1 cellular context compared by ENCODE assay signal in the genomic region with DNA sequence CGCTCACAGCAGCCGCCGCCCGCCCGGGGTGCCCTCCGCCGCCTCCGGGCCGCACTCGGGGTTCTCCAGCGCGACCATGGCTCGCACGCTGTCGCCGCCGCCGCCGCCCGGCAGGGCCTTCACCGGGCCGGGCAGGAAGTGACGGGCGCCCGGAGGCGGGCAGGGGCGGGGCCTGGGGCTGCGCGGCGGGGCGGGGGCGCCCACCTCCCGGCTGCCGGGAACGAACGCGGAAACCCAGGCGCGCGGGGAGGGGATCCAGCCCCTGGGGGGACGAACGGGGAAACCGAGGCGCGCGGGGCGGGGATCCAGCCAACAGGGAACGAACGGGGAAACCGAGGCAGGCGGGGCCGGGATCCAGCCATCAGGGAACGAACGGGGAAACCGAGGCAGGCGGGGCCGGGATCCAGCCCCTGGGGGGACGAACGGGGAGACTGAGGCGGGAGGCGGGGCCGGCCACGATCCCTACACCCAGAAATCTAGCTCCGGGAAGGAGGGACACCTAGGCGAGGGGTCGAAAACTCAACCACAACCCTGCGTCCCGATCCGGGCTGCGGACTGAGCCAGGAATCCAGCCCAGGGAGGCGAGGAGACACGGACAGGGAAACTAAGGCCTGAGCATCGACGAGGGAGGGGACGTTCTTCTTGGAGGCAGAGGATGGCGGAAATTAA.
TF ChIP-seq lines count a peak whose summit lies in the region.

A gene (minus strand): TSS at position 140 of the 669 bp plus-strand sequence. CDS start 62 bp downstream, at position 78.

TF ChIP-seq in HepG2, 621 proteins besides CTCF, POLR2A, EP300 and RAD21 (continued from another document and continues in another):
- TF ChIP-seq, protein P1, sequence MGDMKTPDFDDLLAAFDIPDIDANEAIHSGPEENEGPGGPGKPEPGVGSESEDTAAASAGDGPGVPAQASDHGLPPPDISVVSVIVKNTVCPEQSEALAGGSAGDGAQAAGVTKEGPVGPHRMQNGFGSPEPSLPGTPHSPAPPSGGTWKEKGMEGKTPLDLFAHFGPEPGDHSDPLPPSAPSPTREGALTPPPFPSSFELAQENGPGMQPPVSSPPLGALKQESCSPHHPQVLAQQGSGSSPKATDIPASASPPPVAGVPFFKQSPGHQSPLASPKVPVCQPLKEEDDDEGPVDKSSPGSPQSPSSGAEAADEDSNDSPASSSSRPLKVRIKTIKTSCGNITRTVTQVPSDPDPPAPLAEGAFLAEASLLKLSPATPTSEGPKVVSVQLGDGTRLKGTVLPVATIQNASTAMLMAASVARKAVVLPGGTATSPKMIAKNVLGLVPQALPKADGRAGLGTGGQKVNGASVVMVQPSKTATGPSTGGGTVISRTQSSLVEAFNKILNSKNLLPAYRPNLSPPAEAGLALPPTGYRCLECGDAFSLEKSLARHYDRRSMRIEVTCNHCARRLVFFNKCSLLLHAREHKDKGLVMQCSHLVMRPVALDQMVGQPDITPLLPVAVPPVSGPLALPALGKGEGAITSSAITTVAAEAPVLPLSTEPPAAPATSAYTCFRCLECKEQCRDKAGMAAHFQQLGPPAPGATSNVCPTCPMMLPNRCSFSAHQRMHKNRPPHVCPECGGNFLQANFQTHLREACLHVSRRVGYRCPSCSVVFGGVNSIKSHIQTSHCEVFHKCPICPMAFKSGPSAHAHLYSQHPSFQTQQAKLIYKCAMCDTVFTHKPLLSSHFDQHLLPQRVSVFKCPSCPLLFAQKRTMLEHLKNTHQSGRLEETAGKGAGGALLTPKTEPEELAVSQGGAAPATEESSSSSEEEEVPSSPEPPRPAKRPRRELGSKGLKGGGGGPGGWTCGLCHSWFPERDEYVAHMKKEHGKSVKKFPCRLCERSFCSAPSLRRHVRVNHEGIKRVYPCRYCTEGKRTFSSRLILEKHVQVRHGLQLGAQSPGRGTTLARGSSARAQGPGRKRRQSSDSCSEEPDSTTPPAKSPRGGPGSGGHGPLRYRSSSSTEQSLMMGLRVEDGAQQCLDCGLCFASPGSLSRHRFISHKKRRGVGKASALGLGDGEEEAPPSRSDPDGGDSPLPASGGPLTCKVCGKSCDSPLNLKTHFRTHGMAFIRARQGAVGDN (CRISPR knock-in tag; IDR thresholded peaks at IDR 0.05): peak; percentile 63
- TF ChIP-seq ZBTB1 (CRISPR knock-in tag; IDR thresholded peaks at IDR 0.05; ENCODE audit: borderline replicate concordance) (no peak), ZNF44 (CRISPR knock-in tag; IDR thresholded peaks at IDR 0.05) (no peak), JUND (CRISPR knock-in tag; IDR thresholded peaks at IDR 0.05) (no peak), ZMAT3 (CRISPR knock-in tag; conservative IDR thresholded peaks at IDR 0.05) (peak; percentile 71; the same call in 1 of the 2 replicates), SP1 (IDR thresholded peaks at IDR 0.05) (no peak), SP1 (CRISPR knock-in tag; IDR thresholded peaks at IDR 0.05) (peak; percentile 45; the same call in 1 of the 2 replicates), ZNF10 (CRISPR knock-in tag; IDR thresholded peaks at IDR 0.05; ENCODE audit: borderline replicate concordance, low read depth) (no peak), ZNF329 (CRISPR knock-in tag; IDR thresholded peaks at IDR 0.05; ENCODE audit: low read depth) (0 out of 2 replicates have a peak, but pooled peaks have one; percentile 32), XRCC5 (optimal IDR thresholded peaks at IDR 0.05; ENCODE audit: low read length) (peak; percentile 10), PCBP1 (IDR thresholded peaks at IDR 0.05; ENCODE audit: borderline replicate concordance, low read depth, low read length) (no peak), ZNF558 (CRISPR knock-in tag; IDR thresholded peaks at IDR 0.05; ENCODE audit: borderline replicate concordance) (no peak), ZNF879 (CRISPR knock-in tag; IDR thresholded peaks at IDR 0.05) (peak; percentile 60; the same call in 1 of the 2 replicates), RXRB (CRISPR knock-in tag; IDR thresholded peaks at IDR 0.05; ENCODE audit: borderline replicate concordance) (no peak), ZNF343 (CRISPR knock-in tag; IDR thresholded peaks at IDR 0.05) (0 out of 2 replicates have a peak, but pooled peaks have one; percentile 20), SAP130 (CRISPR knock-in tag; IDR thresholded peaks at IDR 0.05; ENCODE audit: low read depth) (peak; percentile 60), ZNF607 (CRISPR knock-in tag; IDR thresholded peaks at IDR 0.05; ENCODE audit: borderline replicate concordance) (no peak; the same call in 1 of the 2 replicates), ZSCAN9 (CRISPR knock-in tag; IDR thresholded peaks at IDR 0.05; ENCODE audit: borderline replicate concordance) (no peak), RELA (CRISPR knock-in tag; IDR thresholded peaks at IDR 0.05) (no peak), ZBTB3 (CRISPR knock-in tag; IDR thresholded peaks at IDR 0.05; ENCODE audit: borderline replicate concordance, low read depth) (no peak), ZSCAN20 (CRISPR knock-in tag; IDR thresholded peaks at IDR 0.05; ENCODE audit: borderline replicate concordance) (no peak), CENPT (CRISPR knock-in tag; IDR thresholded peaks at IDR 0.05; ENCODE audit: low read depth) (no peak), ZBTB38 (CRISPR knock-in tag; IDR thresholded peaks at IDR 0.05) (no peak), RARA (CRISPR knock-in tag; IDR thresholded peaks at IDR 0.05) (no peak), ZFP1 (CRISPR knock-in tag; IDR thresholded peaks at IDR 0.05) (no peak), SNAI1 (CRISPR knock-in tag; IDR thresholded peaks at IDR 0.05; ENCODE audit: borderline replicate concordance) (no peak), ZNF619 (CRISPR knock-in tag; IDR thresholded peaks at IDR 0.05) (no peak), RBM22 (optimal IDR thresholded peaks at IDR 0.05; ENCODE audit: low read length) (no peak), PTBP1 (IDR thresholded peaks at IDR 0.05; ENCODE audit: low read depth, low read length, poor library complexity, severe bottlenecking) (no peak), ZNF256 (CRISPR knock-in tag; conservative IDR thresholded peaks at IDR 0.05) (no peak)
- TF ChIP-seq, protein P2, sequence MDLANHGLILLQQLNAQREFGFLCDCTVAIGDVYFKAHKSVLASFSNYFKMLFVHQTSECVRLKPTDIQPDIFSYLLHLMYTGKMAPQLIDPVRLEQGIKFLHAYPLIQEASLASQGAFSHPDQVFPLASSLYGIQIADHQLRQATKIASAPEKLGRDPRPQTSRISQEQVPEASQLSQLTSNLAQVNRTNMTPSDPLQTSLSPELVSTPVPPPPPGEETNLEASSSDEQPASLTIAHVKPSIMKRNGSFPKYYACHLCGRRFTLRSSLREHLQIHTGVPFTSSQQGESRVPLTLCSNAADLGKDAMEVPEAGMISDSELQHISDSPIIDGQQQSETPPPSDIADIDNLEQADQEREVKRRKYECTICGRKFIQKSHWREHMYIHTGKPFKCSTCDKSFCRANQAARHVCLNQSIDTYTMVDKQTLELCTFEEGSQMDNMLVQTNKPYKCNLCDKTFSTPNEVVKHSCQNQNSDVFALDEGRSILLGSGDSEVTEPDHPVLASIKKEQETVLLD (CRISPR knock-in tag; IDR thresholded peaks at IDR 0.05; ENCODE audit: low read depth): peak; percentile 72; the same call in 1 of the 2 replicates
- TF ChIP-seq, protein P3, sequence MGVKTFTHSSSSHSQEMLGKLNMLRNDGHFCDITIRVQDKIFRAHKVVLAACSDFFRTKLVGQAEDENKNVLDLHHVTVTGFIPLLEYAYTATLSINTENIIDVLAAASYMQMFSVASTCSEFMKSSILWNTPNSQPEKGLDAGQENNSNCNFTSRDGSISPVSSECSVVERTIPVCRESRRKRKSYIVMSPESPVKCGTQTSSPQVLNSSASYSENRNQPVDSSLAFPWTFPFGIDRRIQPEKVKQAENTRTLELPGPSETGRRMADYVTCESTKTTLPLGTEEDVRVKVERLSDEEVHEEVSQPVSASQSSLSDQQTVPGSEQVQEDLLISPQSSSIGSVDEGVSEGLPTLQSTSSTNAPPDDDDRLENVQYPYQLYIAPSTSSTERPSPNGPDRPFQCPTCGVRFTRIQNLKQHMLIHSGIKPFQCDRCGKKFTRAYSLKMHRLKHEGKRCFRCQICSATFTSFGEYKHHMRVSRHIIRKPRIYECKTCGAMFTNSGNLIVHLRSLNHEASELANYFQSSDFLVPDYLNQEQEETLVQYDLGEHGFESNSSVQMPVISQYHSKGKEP (CRISPR knock-in tag; IDR thresholded peaks at IDR 0.05): no peak
- TF ChIP-seq, protein P4, sequence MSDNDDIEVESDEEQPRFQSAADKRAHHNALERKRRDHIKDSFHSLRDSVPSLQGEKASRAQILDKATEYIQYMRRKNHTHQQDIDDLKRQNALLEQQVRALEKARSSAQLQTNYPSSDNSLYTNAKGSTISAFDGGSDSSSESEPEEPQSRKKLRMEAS (IDR thresholded peaks at IDR 0.05): peak; percentile 60
- TF ChIP-seq, protein P5, sequence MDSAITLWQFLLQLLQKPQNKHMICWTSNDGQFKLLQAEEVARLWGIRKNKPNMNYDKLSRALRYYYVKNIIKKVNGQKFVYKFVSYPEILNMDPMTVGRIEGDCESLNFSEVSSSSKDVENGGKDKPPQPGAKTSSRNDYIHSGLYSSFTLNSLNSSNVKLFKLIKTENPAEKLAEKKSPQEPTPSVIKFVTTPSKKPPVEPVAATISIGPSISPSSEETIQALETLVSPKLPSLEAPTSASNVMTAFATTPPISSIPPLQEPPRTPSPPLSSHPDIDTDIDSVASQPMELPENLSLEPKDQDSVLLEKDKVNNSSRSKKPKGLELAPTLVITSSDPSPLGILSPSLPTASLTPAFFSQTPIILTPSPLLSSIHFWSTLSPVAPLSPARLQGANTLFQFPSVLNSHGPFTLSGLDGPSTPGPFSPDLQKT (CRISPR knock-in tag; IDR thresholded peaks at IDR 0.05; ENCODE audit: borderline replicate concordance): no peak
- TF ChIP-seq, protein P6, sequence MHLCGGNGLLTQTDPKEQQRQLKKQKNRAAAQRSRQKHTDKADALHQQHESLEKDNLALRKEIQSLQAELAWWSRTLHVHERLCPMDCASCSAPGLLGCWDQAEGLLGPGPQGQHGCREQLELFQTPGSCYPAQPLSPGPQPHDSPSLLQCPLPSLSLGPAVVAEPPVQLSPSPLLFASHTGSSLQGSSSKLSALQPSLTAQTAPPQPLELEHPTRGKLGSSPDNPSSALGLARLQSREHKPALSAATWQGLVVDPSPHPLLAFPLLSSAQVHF (CRISPR knock-in tag; IDR thresholded peaks at IDR 0.05): no peak
- TF ChIP-seq, protein P7, sequence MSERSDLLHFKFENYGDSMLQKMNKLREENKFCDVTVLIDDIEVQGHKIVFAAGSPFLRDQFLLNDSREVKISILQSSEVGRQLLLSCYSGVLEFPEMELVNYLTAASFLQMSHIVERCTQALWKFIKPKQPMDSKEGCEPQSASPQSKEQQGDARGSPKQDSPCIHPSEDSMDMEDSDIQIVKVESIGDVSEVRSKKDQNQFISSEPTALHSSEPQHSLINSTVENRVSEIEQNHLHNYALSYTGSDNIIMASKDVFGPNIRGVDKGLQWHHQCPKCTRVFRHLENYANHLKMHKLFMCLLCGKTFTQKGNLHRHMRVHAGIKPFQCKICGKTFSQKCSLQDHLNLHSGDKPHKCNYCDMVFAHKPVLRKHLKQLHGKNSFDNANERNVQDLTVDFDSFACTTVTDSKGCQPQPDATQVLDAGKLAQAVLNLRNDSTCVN (CRISPR knock-in tag; IDR thresholded peaks at IDR 0.05; ENCODE audit: borderline replicate concordance): no peak
- TF ChIP-seq, protein P8, sequence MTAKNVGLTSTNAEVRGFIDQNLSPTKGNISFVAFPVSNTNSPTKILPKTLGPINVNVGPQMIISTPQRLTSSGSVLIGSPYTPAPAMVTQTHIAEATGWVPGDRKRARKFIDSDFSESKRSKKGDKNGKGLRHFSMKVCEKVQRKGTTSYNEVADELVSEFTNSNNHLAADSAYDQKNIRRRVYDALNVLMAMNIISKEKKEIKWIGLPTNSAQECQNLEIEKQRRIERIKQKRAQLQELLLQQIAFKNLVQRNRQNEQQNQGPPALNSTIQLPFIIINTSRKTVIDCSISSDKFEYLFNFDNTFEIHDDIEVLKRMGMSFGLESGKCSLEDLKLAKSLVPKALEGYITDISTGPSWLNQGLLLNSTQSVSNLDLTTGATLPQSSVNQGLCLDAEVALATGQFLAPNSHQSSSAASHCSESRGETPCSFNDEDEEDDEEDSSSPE (CRISPR knock-in tag; IDR thresholded peaks at IDR 0.05): peak; percentile 29; the same call in 1 of the 2 replicates
- TF ChIP-seq, protein P9, sequence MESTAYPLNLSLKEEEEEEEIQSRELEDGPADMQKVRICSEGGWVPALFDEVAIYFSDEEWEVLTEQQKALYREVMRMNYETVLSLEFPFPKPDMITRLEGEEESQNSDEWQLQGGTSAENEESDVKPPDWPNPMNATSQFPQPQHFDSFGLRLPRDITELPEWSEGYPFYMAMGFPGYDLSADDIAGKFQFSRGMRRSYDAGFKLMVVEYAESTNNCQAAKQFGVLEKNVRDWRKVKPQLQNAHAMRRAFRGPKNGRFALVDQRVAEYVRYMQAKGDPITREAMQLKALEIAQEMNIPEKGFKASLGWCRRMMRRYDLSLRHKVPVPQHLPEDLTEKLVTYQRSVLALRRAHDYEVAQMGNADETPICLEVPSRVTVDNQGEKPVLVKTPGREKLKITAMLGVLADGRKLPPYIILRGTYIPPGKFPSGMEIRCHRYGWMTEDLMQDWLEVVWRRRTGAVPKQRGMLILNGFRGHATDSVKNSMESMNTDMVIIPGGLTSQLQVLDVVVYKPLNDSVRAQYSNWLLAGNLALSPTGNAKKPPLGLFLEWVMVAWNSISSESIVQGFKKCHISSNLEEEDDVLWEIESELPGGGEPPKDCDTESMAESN (CRISPR knock-in tag; conservative IDR thresholded peaks at IDR 0.05): no peak
- TF ChIP-seq, protein P10, sequence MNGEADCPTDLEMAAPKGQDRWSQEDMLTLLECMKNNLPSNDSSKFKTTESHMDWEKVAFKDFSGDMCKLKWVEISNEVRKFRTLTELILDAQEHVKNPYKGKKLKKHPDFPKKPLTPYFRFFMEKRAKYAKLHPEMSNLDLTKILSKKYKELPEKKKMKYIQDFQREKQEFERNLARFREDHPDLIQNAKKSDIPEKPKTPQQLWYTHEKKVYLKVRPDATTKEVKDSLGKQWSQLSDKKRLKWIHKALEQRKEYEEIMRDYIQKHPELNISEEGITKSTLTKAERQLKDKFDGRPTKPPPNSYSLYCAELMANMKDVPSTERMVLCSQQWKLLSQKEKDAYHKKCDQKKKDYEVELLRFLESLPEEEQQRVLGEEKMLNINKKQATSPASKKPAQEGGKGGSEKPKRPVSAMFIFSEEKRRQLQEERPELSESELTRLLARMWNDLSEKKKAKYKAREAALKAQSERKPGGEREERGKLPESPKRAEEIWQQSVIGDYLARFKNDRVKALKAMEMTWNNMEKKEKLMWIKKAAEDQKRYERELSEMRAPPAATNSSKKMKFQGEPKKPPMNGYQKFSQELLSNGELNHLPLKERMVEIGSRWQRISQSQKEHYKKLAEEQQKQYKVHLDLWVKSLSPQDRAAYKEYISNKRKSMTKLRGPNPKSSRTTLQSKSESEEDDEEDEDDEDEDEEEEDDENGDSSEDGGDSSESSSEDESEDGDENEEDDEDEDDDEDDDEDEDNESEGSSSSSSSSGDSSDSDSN (CRISPR knock-in tag; IDR thresholded peaks at IDR 0.05): 0 out of 2 replicates have a peak, but pooled peaks have one; percentile 6
- TF ChIP-seq, protein P11, sequence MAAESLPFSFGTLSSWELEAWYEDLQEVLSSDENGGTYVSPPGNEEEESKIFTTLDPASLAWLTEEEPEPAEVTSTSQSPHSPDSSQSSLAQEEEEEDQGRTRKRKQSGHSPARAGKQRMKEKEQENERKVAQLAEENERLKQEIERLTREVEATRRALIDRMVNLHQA (CRISPR knock-in tag; IDR thresholded peaks at IDR 0.05): no peak
- TF ChIP-seq, protein P12, sequence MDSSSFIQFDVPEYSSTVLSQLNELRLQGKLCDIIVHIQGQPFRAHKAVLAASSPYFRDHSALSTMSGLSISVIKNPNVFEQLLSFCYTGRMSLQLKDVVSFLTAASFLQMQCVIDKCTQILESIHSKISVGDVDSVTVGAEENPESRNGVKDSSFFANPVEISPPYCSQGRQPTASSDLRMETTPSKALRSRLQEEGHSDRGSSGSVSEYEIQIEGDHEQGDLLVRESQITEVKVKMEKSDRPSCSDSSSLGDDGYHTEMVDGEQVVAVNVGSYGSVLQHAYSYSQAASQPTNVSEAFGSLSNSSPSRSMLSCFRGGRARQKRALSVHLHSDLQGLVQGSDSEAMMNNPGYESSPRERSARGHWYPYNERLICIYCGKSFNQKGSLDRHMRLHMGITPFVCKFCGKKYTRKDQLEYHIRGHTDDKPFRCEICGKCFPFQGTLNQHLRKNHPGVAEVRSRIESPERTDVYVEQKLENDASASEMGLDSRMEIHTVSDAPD (CRISPR knock-in tag; IDR thresholded peaks at IDR 0.05): no peak
